Comparison of ENCODE assay signal across 8 cellular contexts in genomic region chr11:124920870-124921609, GRCh38. TPM values are rescaled to one million over a fixed set of nuclear protein-coding genes. Genes with fewer than 3 reads are reported as not detected.
DNase-seq lines count a peak whose midpoint lies in the region; ATAC-seq, FAIRE-seq and TF ChIP-seq lines count a peak whose summit lies in the region.

No MANE protein-coding gene starts in this region.

- H2BK5ac ChIP-seq in neuronal stem cell (ENCODE audit: low read length): no peak overlapping the region

- H3K27ac ChIP-seq in neuronal stem cell (replicated peaks; ENCODE audit: low read length) (no peak overlapping the region), stomach smooth muscle (ENCODE audit: low read length) (no peak overlapping the region)

- peak overlapping the region; percentile 60 for H2BK15ac ChIP-seq in neuronal stem cell (ENCODE audit: low read length)

- peak; percentile 76 for ATAC-seq in activated T-helper 17 cell treated with anti-CD3 and anti-CD28 coated beads, Interleukin-2, amount 50 U/mL, for 72 hours (replicated peaks)

- H3K9ac ChIP-seq in neuronal stem cell (ENCODE audit: low read depth, low read length, poor library complexity): peak overlapping the region; percentile 78
- H3K9ac ChIP-seq in stomach smooth muscle (ENCODE audit: low read length in 2 of 2): no peak overlapping the region

- H3K27ac Mint-ChIP-seq in activated T-helper 17 cell treated with anti-CD3 and anti-CD28 coated beads, Interleukin-2, amount 50 U/mL, for 72 hours: no peak overlapping the region

- H3K9me3 ChIP-seq in neuronal stem cell (replicated peaks in 1 of 2; ENCODE audit: control insufficient read depth in 2 of 2, insufficient read depth in 1 of 2, low read depth in 1 of 2, low read length in 2 of 2): peaks cover 4 to 16% of the 10 kb centered on the region in 2 donors
- H3K9me3 ChIP-seq in stomach smooth muscle (ENCODE audit: control insufficient read depth in 2 of 2, low read length in 2 of 2): no peaks in the 10 kb centered on the region

- H3K79me1 ChIP-seq in neuronal stem cell (ENCODE audit: low read depth, low read length): no peaks in the 10 kb centered on the region

- H3K4me1 Mint-ChIP-seq in activated T-helper 17 cell treated with anti-CD3 and anti-CD28 coated beads, Interleukin-2, amount 50 U/mL, for 72 hours: no peaks in the 10 kb centered on the region

- no peak overlapping the region for H3K14ac ChIP-seq in neuronal stem cell (ENCODE audit: low read length)

- H2BK12ac ChIP-seq in neuronal stem cell (ENCODE audit: low read length): no peak overlapping the region

- H2AFZ ChIP-seq in neuronal stem cell (ENCODE audit: low read length): peak overlapping the region; percentile 89

- H4K91ac ChIP-seq in neuronal stem cell (ENCODE audit: low read depth, low read length, poor library complexity): no peak overlapping the region

- H3K27me3 ChIP-seq in neuronal stem cell (ENCODE audit: control insufficient read depth in 3 of 3, insufficient read depth in 3 of 3, low read depth in 1 of 3, low read length in 3 of 3) (peaks cover 0 to 79% (median 9%) of the 10 kb centered on the region in 3 experiments), stomach smooth muscle (ENCODE audit: control insufficient read depth in 1 of 2, insufficient read depth in 2 of 2, low read length in 2 of 2) (peaks cover 8 to 17% of the 10 kb centered on the region in 2 donors)

- no peak overlapping the region for H2AK5ac ChIP-seq in neuronal stem cell (ENCODE audit: low read depth, low read length)

- no peak overlapping the region for H4K8ac ChIP-seq in neuronal stem cell (ENCODE audit: low read depth, low read length)

- no CpG with 5 or more reads among the region's 82 CpGs for WGBS in neuronal stem cell (ENCODE audit: extremely low coverage in 2 of 2, insufficient read length in 2 of 2, insufficient replicate concordance in 1 of 2), 2 donors

- H3K4me2 ChIP-seq in neuronal stem cell (ENCODE audit: insufficient read depth, low read length, poor library complexity, severe bottlenecking): peak overlapping the region; percentile 86

- DNase-seq in GM19239 (ENCODE audit: insufficient read length, low spot score): peak; percentile 40
- peak; percentile 55 for DNase-seq in NCI-H2196 treated with DMSO at 0.1 percent for 48 hours (lab: John Stamatoyannopoulos, UW; ENCODE audit: unreplicated experiment)
- DNase-seq in foreskin fibroblast: peak; percentile 53 to 75
- DNase-seq in neuronal stem cell (ENCODE audit: low spot score): peak; percentile 52
- no peak for DNase-seq in NCI-H1105 treated with DMSO at 0.1 percent for 48 hours (lab: John Stamatoyannopoulos, UW)
- no peak for DNase-seq in SKM-1 (lab: John Stamatoyannopoulos, UW; ENCODE audit: unreplicated experiment)

- no peak overlapping the region for H3K4ac ChIP-seq in neuronal stem cell (ENCODE audit: low read length)

- no peaks in the 10 kb centered on the region for H3K27me3 Mint-ChIP-seq in activated T-helper 17 cell treated with anti-CD3 and anti-CD28 coated beads, Interleukin-2, amount 50 U/mL, for 72 hours

- H3K4me3 Mint-ChIP-seq in activated T-helper 17 cell treated with anti-CD3 and anti-CD28 coated beads, Interleukin-2, amount 50 U/mL, for 72 hours: peak overlapping the region; percentile 33

- peak overlapping the region; percentile 91 for H3K18ac ChIP-seq in neuronal stem cell (ENCODE audit: low read length)

- H3K4me1 ChIP-seq in neuronal stem cell (ENCODE audit: control insufficient read depth in 2 of 2, insufficient read depth in 1 of 2, low read depth in 1 of 2, low read length in 2 of 2) (peaks cover 0 to 6% of the 10 kb centered on the region in 2 donors), stomach smooth muscle (ENCODE audit: control insufficient read depth, insufficient read depth, low read length) (peaks cover 4% of the 10 kb centered on the region)

- peak overlapping the region; percentile 93 for H2BK120ac ChIP-seq in neuronal stem cell (ENCODE audit: low read depth, low read length)

- H3K9me3 Mint-ChIP-seq in activated T-helper 17 cell treated with anti-CD3 and anti-CD28 coated beads, Interleukin-2, amount 50 U/mL, for 72 hours: no peaks in the 10 kb centered on the region

- H3K4me3 ChIP-seq in foreskin fibroblast (ENCODE audit: low read depth in 1 of 2, low read length in 2 of 2) (peak overlapping the region; percentile 38 to 39), neuronal stem cell (ENCODE audit: low read length in 2 of 2) (peak overlapping the region; percentile 36 to 80), stomach smooth muscle (ENCODE audit: low read length in 2 of 2) (peak overlapping the region; percentile 2 to 66)

- no peaks in the 10 kb centered on the region for H3K36me3 Mint-ChIP-seq in activated T-helper 17 cell treated with anti-CD3 and anti-CD28 coated beads, Interleukin-2, amount 50 U/mL, for 72 hours (ENCODE audit: low read depth)

- H3K23ac ChIP-seq in neuronal stem cell (ENCODE audit: low read depth, low read length, poor library complexity): no peak overlapping the region

- TF ChIP-seq CTCF in foreskin fibroblast (IDR thresholded peaks at IDR 0.05; ENCODE audit: low read depth, low read length): no peak

- no peak for FAIRE-seq in GM19239 (lab: Jason Lieb, UNC)

- H3K36me3 ChIP-seq in neuronal stem cell (replicated peaks in 1 of 2; ENCODE audit: control insufficient read depth in 2 of 2, insufficient read depth in 2 of 2, low read length in 2 of 2): no peaks in the 10 kb centered on the region
- H3K36me3 ChIP-seq in stomach smooth muscle (ENCODE audit: control insufficient read depth in 2 of 2, insufficient read depth in 2 of 2, low read length in 2 of 2): no peaks in the 10 kb centered on the region

RNA-seq across cellular contexts. Expression of gene HEPN1, which starts 2.0 kb away (rescaled TPM):
- not detected for total RNA-seq in activated T-helper 17 cell treated with anti-CD3 and anti-CD28 coated beads, Interleukin-2, amount 50 U/mL, for 72 hours
- not detected for polyA plus RNA-seq in neuronal stem cell (2013, experiment 1 of 2)
- polyA plus RNA-seq in neuronal stem cell (2013, experiment 2 of 2): not detected

RNA-seq across cellular contexts. Expression of gene HEPACAM, which starts 14.8 kb away (rescaled TPM):
- total RNA-seq in activated T-helper 17 cell treated with anti-CD3 and anti-CD28 coated beads, Interleukin-2, amount 50 U/mL, for 72 hours: not detected
- 0.03 TPM for polyA plus RNA-seq in neuronal stem cell (2013, experiment 1 of 2)
- polyA plus RNA-seq in neuronal stem cell (2013, experiment 2 of 2): 0.01 TPM

RNA-seq across cellular contexts. Expression of gene ROBO4, which starts 23.4 kb away (rescaled TPM):
- not detected for total RNA-seq in activated T-helper 17 cell treated with anti-CD3 and anti-CD28 coated beads, Interleukin-2, amount 50 U/mL, for 72 hours
- not detected for polyA plus RNA-seq in neuronal stem cell (2013, experiment 1 of 2)
- polyA plus RNA-seq in neuronal stem cell (2013, experiment 2 of 2): not detected

RNA-seq across cellular contexts. Expression of gene CCDC15, which starts 33.0 kb away (rescaled TPM):
- total RNA-seq in activated T-helper 17 cell treated with anti-CD3 and anti-CD28 coated beads, Interleukin-2, amount 50 U/mL, for 72 hours: 1 to 10 TPM; 5.5 to 8.7 TPM
- 4.0 TPM for polyA plus RNA-seq in neuronal stem cell (2013, experiment 1 of 2)
- 4.1 TPM for polyA plus RNA-seq in neuronal stem cell (2013, experiment 2 of 2)

RNA-seq across cellular contexts. Expression of gene ROBO3, which starts 55.8 kb away (rescaled TPM):
- 1 to 10 TPM; 8.1 TPM for total RNA-seq in activated T-helper 17 cell treated with anti-CD3 and anti-CD28 coated beads, Interleukin-2, amount 50 U/mL, for 72 hours
- 9.5 TPM for polyA plus RNA-seq in neuronal stem cell (2013, experiment 1 of 2)
- polyA plus RNA-seq in neuronal stem cell (2013, experiment 2 of 2): 8.8 TPM

Comparison
In these comparisons a context has a peak if more than half of its experiments do, and no peak if none do; other contexts are left out.
1. DNase-seq: peak in GM19239 (single experiment), NCI-H2196 treated with DMSO at 0.1 percent for 48 hours (single experiment), foreskin fibroblast (2 of 2) and neuronal stem cell (single experiment); none in NCI-H1105 treated with DMSO at 0.1 percent for 48 hours (single experiment) and SKM-1 (single experiment).
2. Peak in every context shown above with its lines, with median percentiles within 50 percentile points of each other: H3K4me3 ChIP-seq.